25 cellular contexts compared by ENCODE assay signal in the genomic region with DNA sequence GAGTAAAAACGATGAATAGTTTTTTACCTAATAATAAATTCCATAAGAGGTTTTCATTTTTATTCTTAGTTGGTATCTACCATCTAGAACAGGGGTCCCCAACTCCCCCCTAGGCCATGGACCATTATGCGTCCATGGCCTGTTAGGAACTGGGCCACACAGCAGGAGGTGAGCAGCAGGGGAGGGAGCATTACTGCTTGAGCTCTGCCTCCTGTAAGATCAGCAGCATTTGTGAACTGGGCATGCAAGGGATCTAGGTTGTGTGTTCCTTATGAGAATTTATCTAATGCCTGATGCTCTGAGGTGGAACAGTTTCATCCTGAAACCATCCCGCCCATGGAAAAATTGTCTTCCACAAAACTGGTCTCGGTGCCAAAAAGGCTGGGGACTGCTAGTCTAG. TPM values are rescaled to one million over a fixed set of nuclear protein-coding genes. Genes with fewer than 3 reads are reported as not detected.
A peak's percentile ranks its signal among the peaks of the same experiment; 100 is the strongest.
DNase-seq lines count a peak whose midpoint lies in the region; ATAC-seq, FAIRE-seq and TF ChIP-seq lines count a peak whose summit lies in the region.
"Had no signal": no experiment of that assay in that cellular context is flagged by ENCODE, and none has a peak within 500 bp of the region (broad histone marks: within the 10 kb centered on the region; RNA-seq: fewer than 3 reads in every experiment).

No MANE protein-coding gene starts in this region.

- DNase-seq in activated T-cell treated with anti-CD3 and anti-CD28 coated beads, Interleukin-2, amount 50 U/mL, for 24 hours, result no peak
- DNase-seq in activated T-cell treated with anti-CD3 and anti-CD28 coated beads, Interleukin-2, amount 50 U/mL, for 72 hours, result no peak
- no peak for DNase-seq in activated naive CD8-positive, alpha-beta T cell treated with anti-CD3 and anti-CD28 coated beads, Interleukin-2, amount 50 U/mL, for 24 hours
- no peak for DNase-seq in activated naive CD4-positive, alpha-beta T cell treated with anti-CD3 and anti-CD28 coated beads for 36 hours
- no peak for DNase-seq in pancreas
- DNase-seq: activated gamma-delta T cell; anterior cingulate cortex; cerebellar nuclear complex; DMS 273 treated with DMSO at 0.1 percent for 48 hours; effector memory CD4-positive, alpha-beta T cell; GDM1; left lung; NCI-H1048; NCI-H2029; NCI-H446 treated with DMSO at 0.1 percent for 48 hours; retina; stimulated activated CD4-positive, alpha-beta T cell treated with anti-CD3 and anti-CD28 coated beads, Interleukin-12 subunit alpha, Interleukin-12 subunit beta, amount 100 ng/mL, for 4 hours; stimulated activated CD8-positive, alpha-beta memory T cell treated with anti-CD3 and anti-CD28 coated beads, Interleukin-4, amount 100 ng/mL, for 48 hours; T-helper 9 cell had no signal

- CTCF ChIA-PET in activated naive CD4-positive, alpha-beta T cell treated with anti-CD3 and anti-CD28 coated beads for 36 hours (lab: Charles Lee), result no interaction called here

- no peaks in the 10 kb centered on the region for H3K36me3 ChIP-seq in pancreas

- FAIRE-seq in pancreas (lab: Jason Lieb, UNC), result no peak
- FAIRE-seq: A204.1 had no signal

- intact Hi-C loops in activated naive CD4-positive, alpha-beta T cell treated with anti-CD3 and anti-CD28 coated beads for 36 hours (cut with micrococcal nuclease), result no loop called here
- intact Hi-C loops in pancreas (cut with DNase I), result no loop called here

- H3K9me3 Mint-ChIP-seq in activated T-cell treated with anti-CD3 and anti-CD28 coated beads, Interleukin-2, amount 50 U/mL, for 24 hours, result no peaks in the 10 kb centered on the region
- H3K9me3 Mint-ChIP-seq in activated T-cell treated with anti-CD3 and anti-CD28 coated beads, Interleukin-2, amount 50 U/mL, for 72 hours, result no peaks in the 10 kb centered on the region
- H3K9me3 Mint-ChIP-seq in activated naive CD8-positive, alpha-beta T cell treated with anti-CD3 and anti-CD28 coated beads, Interleukin-2, amount 50 U/mL, for 24 hours, result no peaks in the 10 kb centered on the region
- no peaks in the 10 kb centered on the region for H3K9me3 Mint-ChIP-seq in nephron
- H3K9me3 Mint-ChIP-seq in activated naive CD4-positive, alpha-beta T cell treated with anti-CD3 and anti-CD28 coated beads for 36 hours, result no peaks in the 10 kb centered on the region

- H3K27ac ChIP-seq in pancreas, result no peak overlapping the region
- H3K27ac ChIP-seq: BLaER1 treated with 17β-estradiol and CSF1 and Interleukin-3, amounts not matched to agents 10 nM and 100 nM; KMS-11; left lung; suprapubic skin had no signal

- H3K4me3 Mint-ChIP-seq in activated T-cell treated with anti-CD3 and anti-CD28 coated beads, Interleukin-2, amount 50 U/mL, for 24 hours, result no peak overlapping the region
- no peak overlapping the region for H3K4me3 Mint-ChIP-seq in activated T-cell treated with anti-CD3 and anti-CD28 coated beads, Interleukin-2, amount 50 U/mL, for 72 hours
- H3K4me3 Mint-ChIP-seq in activated naive CD8-positive, alpha-beta T cell treated with anti-CD3 and anti-CD28 coated beads, Interleukin-2, amount 50 U/mL, for 24 hours, result no peak overlapping the region
- no peak overlapping the region for H3K4me3 Mint-ChIP-seq in nephron
- H3K4me3 Mint-ChIP-seq in activated naive CD4-positive, alpha-beta T cell treated with anti-CD3 and anti-CD28 coated beads for 36 hours, result no peak overlapping the region

- no peaks in the 10 kb centered on the region for H3K27me3 ChIP-seq in pancreas
- H3K27me3 ChIP-seq: BLaER1 treated with 17β-estradiol and CSF1 and Interleukin-3, amounts not matched to agents 10 nM and 100 nM; left lung; suprapubic skin had no signal

- no peaks in the 10 kb centered on the region for H3K9me3 ChIP-seq in pancreas
- H3K9me3 ChIP-seq: BLaER1 treated with 17β-estradiol and CSF1 and Interleukin-3, amounts not matched to agents 10 nM and 100 nM; left lung; suprapubic skin had no signal

- TF ChIP-seq CTCF in nephron (IDR thresholded peaks at IDR 0.05; ENCODE audit: unreplicated experiment in 3 of 3), result no peak
- no peak for TF ChIP-seq CTCF in pancreas (IDR thresholded peaks at IDR 0.05)

- 89 to 90% methylated on average over 4 of the region's 4 CpGs for WGBS in pancreas, 2 donors

- H3K4me1 ChIP-seq in pancreas, result peaks cover 0 to 25% (median 13%) of the 10 kb centered on the region in 3 donors

- no peaks in the 10 kb centered on the region for H3K27me3 Mint-ChIP-seq in activated T-cell treated with anti-CD3 and anti-CD28 coated beads, Interleukin-2, amount 50 U/mL, for 24 hours
- no peaks in the 10 kb centered on the region for H3K27me3 Mint-ChIP-seq in activated T-cell treated with anti-CD3 and anti-CD28 coated beads, Interleukin-2, amount 50 U/mL, for 72 hours (ENCODE audit: low read depth)
- no peaks in the 10 kb centered on the region for H3K27me3 Mint-ChIP-seq in activated naive CD8-positive, alpha-beta T cell treated with anti-CD3 and anti-CD28 coated beads, Interleukin-2, amount 50 U/mL, for 24 hours
- no peaks in the 10 kb centered on the region for H3K27me3 Mint-ChIP-seq in nephron (ENCODE audit: low read depth)
- no peaks in the 10 kb centered on the region for H3K27me3 Mint-ChIP-seq in activated naive CD4-positive, alpha-beta T cell treated with anti-CD3 and anti-CD28 coated beads for 36 hours (ENCODE audit: low read depth)

- peaks cover 71% of the 10 kb centered on the region for H3K36me3 Mint-ChIP-seq in activated T-cell treated with anti-CD3 and anti-CD28 coated beads, Interleukin-2, amount 50 U/mL, for 24 hours (ENCODE audit: low read depth)
- H3K36me3 Mint-ChIP-seq in activated T-cell treated with anti-CD3 and anti-CD28 coated beads, Interleukin-2, amount 50 U/mL, for 72 hours (ENCODE audit: insufficient read depth in 2 of 2), result peaks cover 2 to 16% of the 10 kb centered on the region in 2 donors
- peaks cover 27% of the 10 kb centered on the region for H3K36me3 Mint-ChIP-seq in activated naive CD8-positive, alpha-beta T cell treated with anti-CD3 and anti-CD28 coated beads, Interleukin-2, amount 50 U/mL, for 24 hours (ENCODE audit: low read depth)
- H3K36me3 Mint-ChIP-seq in nephron (ENCODE audit: low read depth), result peaks cover 52% of the 10 kb centered on the region
- peaks cover 18% of the 10 kb centered on the region for H3K36me3 Mint-ChIP-seq in activated naive CD4-positive, alpha-beta T cell treated with anti-CD3 and anti-CD28 coated beads for 36 hours (ENCODE audit: low read depth)

- no peak for ATAC-seq in activated T-cell treated with anti-CD3 and anti-CD28 coated beads, Interleukin-2, amount 50 U/mL, for 72 hours (replicated peaks in 1 of 2)
- ATAC-seq in activated naive CD8-positive, alpha-beta T cell treated with anti-CD3 and anti-CD28 coated beads, Interleukin-2, amount 50 U/mL, for 24 hours, result no peak
- ATAC-seq in pancreas, result no peak
- ATAC-seq: activated CD4-positive, CD25-positive, alpha-beta regulatory T cell treated with anti-CD3 and anti-CD28 coated beads, Interleukin-2, amount 50 U/mL, for 24 hours; left lung had no signal

- peaks cover 46% of the 10 kb centered on the region for H3K4me1 Mint-ChIP-seq in activated T-cell treated with anti-CD3 and anti-CD28 coated beads, Interleukin-2, amount 50 U/mL, for 24 hours (ENCODE audit: low read depth)
- H3K4me1 Mint-ChIP-seq in activated T-cell treated with anti-CD3 and anti-CD28 coated beads, Interleukin-2, amount 50 U/mL, for 72 hours (ENCODE audit: low read depth), result peaks cover 55% of the 10 kb centered on the region
- H3K4me1 Mint-ChIP-seq in activated naive CD8-positive, alpha-beta T cell treated with anti-CD3 and anti-CD28 coated beads, Interleukin-2, amount 50 U/mL, for 24 hours, result peaks cover 56% of the 10 kb centered on the region
- H3K4me1 Mint-ChIP-seq in nephron, result peaks cover 27% of the 10 kb centered on the region
- peaks cover 52% of the 10 kb centered on the region for H3K4me1 Mint-ChIP-seq in activated naive CD4-positive, alpha-beta T cell treated with anti-CD3 and anti-CD28 coated beads for 36 hours (ENCODE audit: low read depth)

- H3K27ac Mint-ChIP-seq in activated T-cell treated with anti-CD3 and anti-CD28 coated beads, Interleukin-2, amount 50 U/mL, for 24 hours, result peak overlapping the region; percentile 67
- no peak overlapping the region for H3K27ac Mint-ChIP-seq in activated T-cell treated with anti-CD3 and anti-CD28 coated beads, Interleukin-2, amount 50 U/mL, for 72 hours
- peak overlapping the region; percentile 69 for H3K27ac Mint-ChIP-seq in activated naive CD8-positive, alpha-beta T cell treated with anti-CD3 and anti-CD28 coated beads, Interleukin-2, amount 50 U/mL, for 24 hours
- peak overlapping the region in 2 of 3 experiments; percentile 31 to 37 for H3K27ac Mint-ChIP-seq in nephron
- H3K27ac Mint-ChIP-seq in activated naive CD4-positive, alpha-beta T cell treated with anti-CD3 and anti-CD28 coated beads for 36 hours, result no peak overlapping the region

- H3K4me3 ChIP-seq in pancreas, result no peak overlapping the region
- H3K4me3 ChIP-seq: BLaER1 treated with 17β-estradiol and CSF1 and Interleukin-3, amounts not matched to agents 10 nM and 100 nM; left lung; suprapubic skin had no signal

RNA-seq across cellular contexts. Expression of a gene that starts 5.9 kb away (rescaled TPM):
- 100 to 1,000 TPM; 113 to 119 TPM for total RNA-seq in activated T-cell treated with anti-CD3 and anti-CD28 coated beads, Interleukin-2, amount 50 U/mL, for 72 hours
- 10 to 100 TPM; 83.2 to 83.9 TPM for total RNA-seq in activated naive CD4-positive, alpha-beta T cell treated with anti-CD3 and anti-CD28 coated beads for 36 hours
- total RNA-seq in pancreas, result 10 to 100 TPM; 24.0 to 81.6 (median 38.6) TPM
- polyA plus RNA-seq in pancreas, result 10 to 100 TPM; 47.3 to 87.2 TPM

RNA-seq across cellular contexts. Expression of a gene that starts 15.4 kb away (rescaled TPM):
- total RNA-seq in activated T-cell treated with anti-CD3 and anti-CD28 coated beads, Interleukin-2, amount 50 U/mL, for 72 hours, result 10 to 100 TPM; 16.7 to 18.5 TPM
- total RNA-seq in activated naive CD4-positive, alpha-beta T cell treated with anti-CD3 and anti-CD28 coated beads for 36 hours, result 1 to 10 TPM; 7.9 to 8.5 TPM
- total RNA-seq in pancreas, result 10 to 100 TPM; 21.1 to 38.6 (median 28.4) TPM
- polyA plus RNA-seq in pancreas, result 10 to 100 TPM in 1 of 2 donors, 1 to 10 TPM in 1; 2.9 to 11.9 TPM

RNA-seq across cellular contexts. Expression of a gene that starts 51.0 kb away (rescaled TPM):
- total RNA-seq in activated T-cell treated with anti-CD3 and anti-CD28 coated beads, Interleukin-2, amount 50 U/mL, for 72 hours, result 100 to 1,000 TPM; 213 to 247 TPM
- total RNA-seq in activated naive CD4-positive, alpha-beta T cell treated with anti-CD3 and anti-CD28 coated beads for 36 hours, result 100 to 1,000 TPM; 439 to 458 TPM
- 10 to 100 TPM; 22.5 to 39.7 (median 35.9) TPM for total RNA-seq in pancreas
- 10 to 100 TPM; 65.0 to 83.8 TPM for polyA plus RNA-seq in pancreas

RNA-seq across cellular contexts. Expression of a gene that starts 51.7 kb away (rescaled TPM):
- total RNA-seq in activated T-cell treated with anti-CD3 and anti-CD28 coated beads, Interleukin-2, amount 50 U/mL, for 72 hours, result 10 to 100 TPM; 28.0 to 29.3 TPM
- 10 to 100 TPM; 19.2 to 23.3 TPM for total RNA-seq in activated naive CD4-positive, alpha-beta T cell treated with anti-CD3 and anti-CD28 coated beads for 36 hours
- total RNA-seq in pancreas, result 10 to 100 TPM in 1 of 6 donors, 1 to 10 TPM in 5; 5.3 to 12.5 (median 7.2) TPM
- polyA plus RNA-seq in pancreas, result 1 to 10 TPM; 4.5 to 7.7 TPM

RNA-seq across cellular contexts. Expression of a gene that starts 59.3 kb away (rescaled TPM):
- total RNA-seq in activated T-cell treated with anti-CD3 and anti-CD28 coated beads, Interleukin-2, amount 50 U/mL, for 72 hours, result 10 to 100 TPM; 60.3 to 62.9 TPM
- 10 to 100 TPM; 41.9 to 44.0 TPM for total RNA-seq in activated naive CD4-positive, alpha-beta T cell treated with anti-CD3 and anti-CD28 coated beads for 36 hours
- total RNA-seq in pancreas, result 10 to 100 TPM; 23.7 to 35.5 (median 29.4) TPM
- polyA plus RNA-seq in pancreas, result 10 to 100 TPM; 49.1 to 51.0 TPM

Comparison
In these comparisons a context has a peak if more than half of its experiments do, and no peak if none do; other contexts are left out.
1. H3K27ac Mint-ChIP-seq: peak in activated T-cell treated with anti-CD3 and anti-CD28 coated beads, Interleukin-2, amount 50 U/mL, for 24 hours (single experiment), activated naive CD8-positive, alpha-beta T cell treated with anti-CD3 and anti-CD28 coated beads, Interleukin-2, amount 50 U/mL, for 24 hours (single experiment) and nephron (2 of 3); none in activated T-cell treated with anti-CD3 and anti-CD28 coated beads, Interleukin-2, amount 50 U/mL, for 72 hours (single experiment) and activated naive CD4-positive, alpha-beta T cell treated with anti-CD3 and anti-CD28 coated beads for 36 hours (single experiment).
2. RNA of a gene that starts 51.0 kb away (total RNA-seq): 439 to 458 TPM in activated naive CD4-positive, alpha-beta T cell treated with anti-CD3 and anti-CD28 coated beads for 36 hours and 213 to 247 TPM in activated T-cell treated with anti-CD3 and anti-CD28 coated beads, Interleukin-2, amount 50 U/mL, for 72 hours; 22.5 to 39.7 TPM in pancreas; every median in the first group is over 4 times any median in the second.